In genomic region chr6:82251942-82252341, GRCh38 we compare ENCODE assay signal across 8 cellular contexts. TPM values are rescaled to one million over a fixed set of nuclear protein-coding genes. Genes with fewer than 3 reads are reported as not detected.
A peak's percentile ranks its signal among the peaks of the same experiment; 100 is the strongest.
DNase-seq lines count a peak whose midpoint lies in the region; ATAC-seq and TF ChIP-seq lines count a peak whose summit lies in the region.

No MANE protein-coding gene starts in this region.

- H3K27ac Mint-ChIP-seq in Calu3 (ENCODE audit: unreplicated experiment), result no peak overlapping the region
- no peak overlapping the region for H3K27ac Mint-ChIP-seq in activated T-helper 1 cell treated with anti-CD3 and anti-CD28 coated beads, Interleukin-12 subunit alpha, Interleukin-12 subunit beta, Interleukin-2, Interleukin-4 antibody, amounts not matched to agents 30 ng/mL and 10 ng/mL and 1 ng/mL, durations not matched to agents 14 hours and 24 hours and 36 hours

- H3K4me3 ChIP-seq in Jurkat, Clone E6-1 (ENCODE audit: low read length), result no peak overlapping the region

- H3K36me3 Mint-ChIP-seq in Calu3 (ENCODE audit: insufficient read depth, unreplicated experiment), result peaks cover 20% of the 10 kb centered on the region
- H3K36me3 Mint-ChIP-seq in activated T-helper 1 cell treated with anti-CD3 and anti-CD28 coated beads, Interleukin-12 subunit alpha, Interleukin-12 subunit beta, Interleukin-2, Interleukin-4 antibody, amounts not matched to agents 30 ng/mL and 10 ng/mL and 1 ng/mL, durations not matched to agents 14 hours and 24 hours and 36 hours (ENCODE audit: low read depth), result no peaks in the 10 kb centered on the region

- H3K9me3 Mint-ChIP-seq in Calu3 (ENCODE audit: low read depth, unreplicated experiment), result no peaks in the 10 kb centered on the region
- H3K9me3 Mint-ChIP-seq in activated T-helper 1 cell treated with anti-CD3 and anti-CD28 coated beads, Interleukin-12 subunit alpha, Interleukin-12 subunit beta, Interleukin-2, Interleukin-4 antibody, amounts not matched to agents 30 ng/mL and 10 ng/mL and 1 ng/mL, durations not matched to agents 14 hours and 24 hours and 36 hours, result no peaks in the 10 kb centered on the region

- BruUV-seq in Calu3 (replicated peaks; lab: Mats Ljungman, UMichigan), result no TSS peak

- H3K4me1 Mint-ChIP-seq in Calu3 (ENCODE audit: low read depth, unreplicated experiment), result no peaks in the 10 kb centered on the region
- H3K4me1 Mint-ChIP-seq in activated T-helper 1 cell treated with anti-CD3 and anti-CD28 coated beads, Interleukin-12 subunit alpha, Interleukin-12 subunit beta, Interleukin-2, Interleukin-4 antibody, amounts not matched to agents 30 ng/mL and 10 ng/mL and 1 ng/mL, durations not matched to agents 14 hours and 24 hours and 36 hours (ENCODE audit: low read depth), result peaks cover 8% of the 10 kb centered on the region

- intact Hi-C loops in Calu3 (cut with micrococcal nuclease; ENCODE audit: unreplicated experiment), result loop anchor here (1.0 to 2.0 kb wide), 2 partner anchors 337 to 803 kb away; no protein-coding TSS in a partner anchor
- intact Hi-C loops in activated T-helper 1 cell treated with anti-CD3 and anti-CD28 coated beads, Interleukin-12 subunit alpha, Interleukin-12 subunit beta, Interleukin-2, Interleukin-4 antibody, amounts not matched to agents 30 ng/mL and 10 ng/mL and 1 ng/mL, durations not matched to agents 14 hours and 24 hours and 36 hours (cut with micrococcal nuclease), result loop anchor here (1.0 kb wide), 1 partner anchor 803 kb away; no protein-coding TSS in a partner anchor

- no peak for TF ChIP-seq CTCF in Calu3 (IDR thresholded peaks at IDR 0.05; ENCODE audit: unreplicated experiment)

- H3K4me3 Mint-ChIP-seq in Calu3 (ENCODE audit: low read depth, unreplicated experiment), result no peak overlapping the region
- H3K4me3 Mint-ChIP-seq in activated T-helper 1 cell treated with anti-CD3 and anti-CD28 coated beads, Interleukin-12 subunit alpha, Interleukin-12 subunit beta, Interleukin-2, Interleukin-4 antibody, amounts not matched to agents 30 ng/mL and 10 ng/mL and 1 ng/mL, durations not matched to agents 14 hours and 24 hours and 36 hours, result no peak overlapping the region

- DNase-seq in Calu3 (peak; percentile 19), T1000 (lab: John Stamatoyannopoulos, UW) (peak; percentile 8), inferior parietal cortex (ENCODE audit: extremely low spot score) (peak; percentile 78)
- peak; percentile 29 for DNase-seq in Jurkat, Clone E6-1 (ENCODE audit: low read depth, low spot score)
- DNase-seq in activated effector memory CD4-positive, alpha-beta T cell treated with anti-CD3 and anti-CD28 coated beads, Interleukin-2, amount 50 U/mL, for 16 hours, result no peak
- no peak for DNase-seq in activated T-helper 1 cell treated with anti-CD3 and anti-CD28 coated beads, Interleukin-12 subunit alpha, Interleukin-12 subunit beta, Interleukin-2, Interleukin-4 antibody, amounts not matched to agents 30 ng/mL and 10 ng/mL and 1 ng/mL, durations not matched to agents 14 hours and 24 hours and 36 hours (ENCODE audit: low spot score)
- no peak for DNase-seq in activated CD4-positive, alpha-beta T cell treated with anti-CD3 and anti-CD28 coated beads, Interleukin-2, amount 50 U/mL, for 48 hours

- no peak for ATAC-seq in GM21528 (IDR thresholded peaks at IDR 0.05; ENCODE audit: low FRiP score, unreplicated experiment)

- CTCF ChIA-PET in Calu3 (lab: Charles Lee), result interaction anchor here (1.6 kb wide), 1 partner anchor 813 kb away, joined by 4 read pairs; the partner anchor contains the start of gene UBE3D

- H3K27me3 Mint-ChIP-seq in Calu3 (ENCODE audit: unreplicated experiment), result no peaks in the 10 kb centered on the region
- H3K27me3 Mint-ChIP-seq in activated T-helper 1 cell treated with anti-CD3 and anti-CD28 coated beads, Interleukin-12 subunit alpha, Interleukin-12 subunit beta, Interleukin-2, Interleukin-4 antibody, amounts not matched to agents 30 ng/mL and 10 ng/mL and 1 ng/mL, durations not matched to agents 14 hours and 24 hours and 36 hours (ENCODE audit: insufficient read depth), result peaks cover 2% of the 10 kb centered on the region

RNA-seq across cellular contexts. Expression of gene IBTK, which starts 4.4 kb away (rescaled TPM):
- 48.3 and 54.9 TPM in 2 replicates for total RNA-seq in Calu3 (2022)
- polyA plus RNA-seq in Jurkat, Clone E6-1 (2012; ENCODE audit: insufficient read depth, insufficient read length), result 20.2 TPM
- total RNA-seq in activated T-helper 1 cell treated with anti-CD3 and anti-CD28 coated beads, Interleukin-12 subunit alpha, Interleukin-12 subunit beta, Interleukin-2, Interleukin-4 antibody, amounts not matched to agents 30 ng/mL and 10 ng/mL and 1 ng/mL, durations not matched to agents 14 hours and 24 hours and 36 hours, result 36.1 and 39.8 TPM in 2 replicates

Comparison
In these comparisons a context has a peak if more than half of its experiments do, and no peak if none do; other contexts are left out.
1. DNase-seq: peak in Calu3 (single experiment), Jurkat, Clone E6-1 (single experiment), T1000 (single experiment) and inferior parietal cortex (single experiment); none in activated effector memory CD4-positive, alpha-beta T cell treated with anti-CD3 and anti-CD28 coated beads, Interleukin-2, amount 50 U/mL, for 16 hours (single experiment), activated T-helper 1 cell treated with anti-CD3 and anti-CD28 coated beads, Interleukin-12 subunit alpha, Interleukin-12 subunit beta, Interleukin-2, Interleukin-4 antibody, amounts not matched to agents 30 ng/mL and 10 ng/mL and 1 ng/mL, durations not matched to agents 14 hours and 24 hours and 36 hours (single experiment) and activated CD4-positive, alpha-beta T cell treated with anti-CD3 and anti-CD28 coated beads, Interleukin-2, amount 50 U/mL, for 48 hours (0 of 2).